In genomic region chr12:22648668-22649067, GRCh38 we compare ENCODE assay signal across 5 cellular contexts.
"Had no signal": no experiment of that assay in that cellular context is flagged by ENCODE, and none has a peak within 500 bp of the region (broad histone marks: within the 10 kb centered on the region; RNA-seq: fewer than 3 reads in every experiment).

No MANE protein-coding gene starts in this region.

- DNase-seq: H9, HCEC 1CT had no signal

- H3K27ac Mint-ChIP-seq: GM23338 had no signal

- H3K4me3 Mint-ChIP-seq: GM23338, H9, IgD-negative memory B cell had no signal

- H3K27me3 Mint-ChIP-seq: IgD-negative memory B cell had no signal

- H3K9me3 Mint-ChIP-seq: GM23338, H9, IgD-negative memory B cell had no signal

- ATAC-seq: GM23338, HepG2 had no signal
